In the genomic region with DNA sequence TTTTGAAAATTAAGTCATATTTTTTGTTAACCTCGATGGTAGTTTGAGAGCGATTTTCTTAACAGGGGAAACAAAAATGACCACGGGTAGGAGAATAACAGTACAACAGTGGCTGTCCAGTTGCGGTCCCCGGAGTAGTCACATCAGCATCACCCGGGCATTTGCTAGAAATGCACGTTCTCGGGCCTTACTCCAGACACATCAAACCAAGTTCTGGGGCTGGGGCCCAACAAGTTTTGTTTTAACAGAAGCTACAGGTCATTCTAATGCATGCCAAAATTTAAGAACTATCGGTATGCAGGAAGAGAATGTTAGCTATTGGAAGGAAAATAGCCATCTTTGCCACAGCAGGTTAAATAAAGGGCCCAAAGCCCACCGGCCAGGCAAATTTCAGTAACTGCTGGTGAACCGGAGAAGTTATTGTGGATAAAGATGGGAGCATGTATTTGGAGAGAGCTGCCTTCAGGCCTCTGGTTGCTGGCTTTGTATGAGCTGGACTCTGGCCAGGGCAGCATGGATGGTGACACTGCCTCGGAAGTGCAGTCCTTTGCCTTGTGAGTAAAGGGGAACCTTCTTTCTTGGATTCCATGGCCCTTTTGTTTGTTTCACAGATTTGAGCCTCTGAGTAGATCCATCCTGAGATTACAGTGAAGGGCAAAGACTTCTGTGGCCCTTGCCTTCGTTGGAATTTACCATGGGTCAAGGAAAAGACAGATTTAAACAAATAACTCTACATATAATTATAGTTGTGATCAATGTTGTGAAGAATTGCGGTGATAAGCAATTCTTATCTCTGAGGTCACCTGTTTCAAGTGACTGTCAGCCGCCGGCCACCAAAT, we compare ENCODE assay signal across 19 cellular contexts.
A peak's percentile ranks its signal among the peaks of the same experiment; 100 is the strongest.
DNase-seq lines count a peak whose midpoint lies in the region; ATAC-seq and TF ChIP-seq lines count a peak whose summit lies in the region.
"Had no signal": no experiment of that assay in that cellular context is flagged by ENCODE, and none has a peak within 500 bp of the region (broad histone marks: within the 10 kb centered on the region; RNA-seq: fewer than 3 reads in every experiment).

No MANE protein-coding gene starts in this region.

- H3K9me3 ChIP-seq in CD4-positive, alpha-beta memory T cell (ENCODE audit: control insufficient read depth in 1 of 2, low read length in 2 of 2): no peaks in the 10 kb centered on the region
- no peaks in the 10 kb centered on the region; the same call in 1 of the 2 replicates for H3K9me3 ChIP-seq in HUES48 (ENCODE audit: control insufficient read depth, insufficient read depth, low read length)
- no peaks in the 10 kb centered on the region for H3K9me3 ChIP-seq in psoas muscle
- H3K9me3 ChIP-seq: tibial artery had no signal

- H3K27ac Mint-ChIP-seq in CD4-positive, alpha-beta memory T cell: peak overlapping the region in 5 of 7 donors; percentile 23 to 72 (median 46)
- H3K27ac Mint-ChIP-seq: activated CD8-positive, alpha-beta T cell treated with anti-CD3 and anti-CD28 coated beads for 36 hours had no signal

- H3K9ac ChIP-seq in HUES48 (ENCODE audit: low read depth, low read length): peak overlapping the region; percentile 23; the same call in 1 of the 2 replicates

- H3K27me3 Mint-ChIP-seq in CD4-positive, alpha-beta memory T cell: no peaks in the 10 kb centered on the region
- H3K27me3 Mint-ChIP-seq: activated CD8-positive, alpha-beta T cell treated with anti-CD3 and anti-CD28 coated beads for 36 hours had no signal

- peak; percentile 34 to 52 (median 42) for ATAC-seq in psoas muscle
- no peak for ATAC-seq in GM21447 (IDR thresholded peaks at IDR 0.05; ENCODE audit: unreplicated experiment)
- ATAC-seq: activated CD4-positive, CD25-positive, alpha-beta regulatory T cell treated with anti-CD3 and anti-CD28 coated beads, Interleukin-2, amount 50 U/mL, for 24 hours; activated CD8-positive, alpha-beta T cell treated with anti-CD3 and anti-CD28 coated beads for 36 hours; stimulated activated naive CD8-positive, alpha-beta T cell treated with anti-CD3 and anti-CD28 coated beads, Interleukin-15, Interleukin-2, amounts not matched to agents 100 U/mL and 50 U/mL, for 24 hours had no signal

- POLR2A ChIA-PET in CD4-positive, alpha-beta memory T cell (lab: Charles Lee; ENCODE audit: partially characterized antibody): interaction anchor here (1.3 to 3.5 kb wide), 2 partner anchors 15 to 44 kb away, joined by 3 to 24 read pairs; no protein-coding TSS in a partner anchor

- H3K4me1 Mint-ChIP-seq in CD4-positive, alpha-beta memory T cell: peaks cover 16 to 29% (median 23%) of the 10 kb centered on the region in 4 donors

- CTCF ChIA-PET in CD4-positive, alpha-beta memory T cell (lab: Charles Lee; ENCODE audit: partially characterized antibody): interaction anchor here (1.2 to 4.0 kb wide), 7 partner anchors 11 to 98 kb away, joined by 3 to 26 read pairs (median 6); no protein-coding TSS in a partner anchor

- intact Hi-C loops in CD4-positive, alpha-beta memory T cell (cut with micrococcal nuclease): loop anchor here (5.0 kb wide), 1 partner anchor 54 kb away; no protein-coding TSS in a partner anchor
- intact Hi-C loops in psoas muscle (cut with DNase I): loop anchor here (5.0 kb wide), 1 partner anchor 101 kb away; no protein-coding TSS in a partner anchor

- 84 to 88% (median 85%) methylated on average over 16 of the region's 16 CpGs for WGBS in psoas muscle, 3 donors

- peaks cover 9% of the 10 kb centered on the region for H3K4me1 ChIP-seq in CD4-positive, alpha-beta memory T cell (ENCODE audit: insufficient read depth, low read length)
- H3K4me1 ChIP-seq in HUES48 (ENCODE audit: control insufficient read depth, insufficient read depth, low read length) (peaks cover 26% of the 10 kb centered on the region), psoas muscle (peaks cover 50% of the 10 kb centered on the region)

- peaks cover 34% of the 10 kb centered on the region for H3K36me3 ChIP-seq in CD4-positive, alpha-beta memory T cell (ENCODE audit: insufficient read depth, low read length)
- H3K36me3 ChIP-seq in HUES48 (ENCODE audit: control insufficient read depth, insufficient read depth, low read length) (0 out of 2 replicates have a peak, but pooled peaks cover 4% of the 10 kb centered on the region), psoas muscle (ENCODE audit: insufficient read depth in 1 of 2, low read depth in 1 of 2) (peaks cover 0 to 5% of the 10 kb centered on the region in 2 donors)

- no peaks in the 10 kb centered on the region for H3K9me3 Mint-ChIP-seq in CD4-positive, alpha-beta memory T cell
- H3K9me3 Mint-ChIP-seq: activated CD8-positive, alpha-beta T cell treated with anti-CD3 and anti-CD28 coated beads for 36 hours had no signal

- no peaks in the 10 kb centered on the region for H3K27me3 ChIP-seq in CD4-positive, alpha-beta memory T cell (ENCODE audit: insufficient read depth, low read length)
- no peaks in the 10 kb centered on the region for H3K27me3 ChIP-seq in HUES48 (ENCODE audit: control insufficient read depth, insufficient read depth, low read length)
- no peaks in the 10 kb centered on the region for H3K27me3 ChIP-seq in psoas muscle (ENCODE audit: insufficient read depth in 3 of 3, low read length in 2 of 3)
- H3K27me3 ChIP-seq: tibial artery had no signal

- H3K27ac ChIP-seq in CD4-positive, alpha-beta memory T cell (ENCODE audit: low read depth, low read length): no peak overlapping the region
- H3K27ac ChIP-seq in HUES48 (ENCODE audit: low read depth, low read length) (peak overlapping the region; percentile 93), psoas muscle (peak overlapping the region; percentile 73)
- H3K27ac ChIP-seq: coronary artery, tibial artery had no signal

- no peak for DNase-seq in CD4-positive, alpha-beta memory T cell
- DNase-seq in globus pallidus (ENCODE audit: low spot score) (peak; percentile 55), psoas muscle (no peak), ureter (ENCODE audit: low spot score) (no peak), NCI-H2171 treated with DMSO at 0.1 percent for 48 hours (lab: John Stamatoyannopoulos, UW) (no peak)
- DNase-seq: activated CD8-positive, alpha-beta T cell treated with anti-CD3 and anti-CD28 coated beads for 36 hours; Calu3; mammary epithelial cell; NCI-H1417; NCI-H524; RPMI8226; stimulated activated CD4-positive, alpha-beta T cell treated with anti-CD3 and anti-CD28 coated beads, Interleukin-1b, Interleukin-23, amount 100 ng/mL, for 48 hours; stimulated activated naive CD8-positive, alpha-beta T cell treated with anti-CD3 and anti-CD28 coated beads, Interleukin-15, Interleukin-2, amounts not matched to agents 100 U/mL and 50 U/mL, for 24 hours; tibial artery had no signal

- peaks cover 18 to 43% of the 10 kb centered on the region in 2 donors for H3K36me3 Mint-ChIP-seq in CD4-positive, alpha-beta memory T cell

- no peak overlapping the region for H3K4me3 Mint-ChIP-seq in CD4-positive, alpha-beta memory T cell
- H3K4me3 Mint-ChIP-seq: activated CD8-positive, alpha-beta T cell treated with anti-CD3 and anti-CD28 coated beads for 36 hours; brain had no signal

- H3K4me3 ChIP-seq in CD4-positive, alpha-beta memory T cell (ENCODE audit: low read length in 2 of 2): no peak overlapping the region
- H3K4me3 ChIP-seq in HUES48 (ENCODE audit: low read depth, low read length) (no peak overlapping the region), psoas muscle (no peak overlapping the region)
- H3K4me3 ChIP-seq: coronary artery, tibial artery had no signal

- no peak for TF ChIP-seq CTCF in psoas muscle (IDR thresholded peaks at IDR 0.05)
